16 cellular contexts compared by ENCODE assay signal in genomic region chr1:109719337-109719837, GRCh38. TPM values are rescaled to one million over a fixed set of nuclear protein-coding genes. Genes with fewer than 3 reads are reported as not detected.
DNase-seq lines count a peak whose midpoint lies in the region; ATAC-seq and TF ChIP-seq lines count a peak whose summit lies in the region.
"Had no signal": no experiment of that assay in that cellular context is flagged by ENCODE, and none has a peak within 500 bp of the region (broad histone marks: within the 10 kb centered on the region; RNA-seq: fewer than 3 reads in every experiment).

No MANE protein-coding gene starts in this region.

- no peak for TF ChIP-seq CTCF in OCI-LY3 (IDR thresholded peaks at IDR 0.05; ENCODE audit: low read depth, low read length)
- no peak for TF ChIP-seq CTCF in esophagus muscularis mucosa (IDR thresholded peaks at IDR 0.05)
- no peak for TF ChIP-seq CTCF in left lung (IDR thresholded peaks at IDR 0.05)

- TF ChIP-seq POLR2A in esophagus muscularis mucosa (IDR thresholded peaks at IDR 0.05; ENCODE audit: low read depth): no peak

- DNase-seq in esophagus muscularis mucosa (ENCODE audit: extremely low spot score) (peak; percentile 64), left lung (no peak), activated gamma-delta T cell treated with Interleukin-2 at 50 U/mL for 16 hours (no peak), DMS79 (lab: John Stamatoyannopoulos, UW) (no peak)
- no peak for DNase-seq in stimulated activated naive CD4-positive, alpha-beta T cell (lab: John Stamatoyannopoulos, UW)
- DNase-seq: activated CD4-positive, CD25-positive, alpha-beta regulatory T cell treated with anti-CD3 and anti-CD28 coated beads, Interleukin-2, amount 50 U/mL, for 72 hours; activated naive CD4-positive, alpha-beta T cell treated with anti-CD3 and anti-CD28 coated beads, Interleukin-2, amount 50 U/mL, for 16 hours; endodermal cell; NCI-H187 treated with DMSO at 0.1 percent for 48 hours; stimulated activated CD4-positive, alpha-beta T cell treated with anti-CD3 and anti-CD28 coated beads, Interleukin-15, amount 100 ng/mL, for 24 hours had no signal

- H3K79me2 ChIP-seq in ACC112 (ENCODE audit: control insufficient read depth, insufficient read depth, low read length, unreplicated experiment) (no peaks in the 10 kb centered on the region), OCI-LY3 (ENCODE audit: low read length) (no peaks in the 10 kb centered on the region)

- H3K4me2 ChIP-seq in OCI-LY3 (ENCODE audit: low read length): peak overlapping the region; percentile 52
- H3K4me2 ChIP-seq: BLaER1, GM23338 had no signal

- no peaks in the 10 kb centered on the region for H3K9me3 ChIP-seq in OCI-LY3 (ENCODE audit: insufficient read depth, low read length)
- H3K9me3 ChIP-seq in esophagus muscularis mucosa: no peaks in the 10 kb centered on the region
- no peaks in the 10 kb centered on the region for H3K9me3 ChIP-seq in left lung
- H3K9me3 ChIP-seq: BLaER1 had no signal

- 73% methylated on average over 5 of the region's 5 CpGs for WGBS in esophagus muscularis mucosa

- H3K36me3 ChIP-seq in ACC112 (ENCODE audit: insufficient read depth, low read length) (no peaks in the 10 kb centered on the region), OCI-LY3 (replicated peaks; ENCODE audit: low read depth, low read length) (no peaks in the 10 kb centered on the region), esophagus muscularis mucosa (no peaks in the 10 kb centered on the region), left lung (no peaks in the 10 kb centered on the region)
- H3K36me3 ChIP-seq: BLaER1 had no signal

- TF ChIP-seq EP300 in esophagus muscularis mucosa (IDR thresholded peaks at IDR 0.05): no peak

- no peak overlapping the region for H3K9ac ChIP-seq in OCI-LY3 (ENCODE audit: low read length)
- H3K9ac ChIP-seq: BLaER1 had no signal

- H3K27ac ChIP-seq in ACC112 (ENCODE audit: low read depth, low read length) (peak overlapping the region; percentile 58), OCI-LY3 (ENCODE audit: low read length) (no peak overlapping the region), esophagus muscularis mucosa (replicated peaks in 1 of 4) (no peak overlapping the region), left lung (no peak overlapping the region)
- H3K27ac ChIP-seq: BLaER1, HL-60 had no signal

- ATAC-seq in GM18870 (IDR thresholded peaks at IDR 0.05; ENCODE audit: unreplicated experiment): peak; percentile 63
- no peak for ATAC-seq in left lung

- no peaks in the 10 kb centered on the region for H4K20me1 ChIP-seq in OCI-LY3 (ENCODE audit: insufficient read depth, low read length)
- H4K20me1 ChIP-seq: BLaER1 had no signal

- H3K4me3 ChIP-seq in ACC112 (ENCODE audit: low read depth, low read length) (peak overlapping the region; percentile 29; the same call in 1 of the 2 replicates), OCI-LY3 (ENCODE audit: low read length) (0 out of 2 replicates have a peak overlapping the region, but pooled peaks have one; percentile 18), esophagus muscularis mucosa (no peak overlapping the region), left lung (no peak overlapping the region)
- H3K4me3 ChIP-seq: BLaER1, GM23338 had no signal

- H2AFZ ChIP-seq in ACC112 (ENCODE audit: low read length, unreplicated experiment) (peak overlapping the region; percentile 25), OCI-LY3 (ENCODE audit: low read depth, low read length) (0 out of 2 replicates have a peak overlapping the region, but pooled peaks have one; percentile 33)
- H2AFZ ChIP-seq: GM23338 had no signal

- intact Hi-C loops in esophagus muscularis mucosa (cut with DNase I): no loop called here
- intact Hi-C loops in left lung (cut with DNase I): loop anchor here in 1 of 2 donors (5.0 kb wide), 1 partner anchor 47 kb away; no protein-coding TSS in a partner anchor

- H3K4me1 ChIP-seq in ACC112 (ENCODE audit: control insufficient read depth, insufficient read depth, low read length, unreplicated experiment) (peaks cover 11% of the 10 kb centered on the region), OCI-LY3 (ENCODE audit: low read length) (peaks cover 24% of the 10 kb centered on the region), esophagus muscularis mucosa (peaks cover 0 to 17% (median 8%) of the 10 kb centered on the region in 4 donors), left lung (no peaks in the 10 kb centered on the region)
- H3K4me1 ChIP-seq: BLaER1 had no signal

- H3K27me3 ChIP-seq in ACC112 (ENCODE audit: insufficient read depth, low read length) (no peaks in the 10 kb centered on the region), OCI-LY3 (ENCODE audit: low read depth, low read length) (no peaks in the 10 kb centered on the region), esophagus muscularis mucosa (no peaks in the 10 kb centered on the region), left lung (no peaks in the 10 kb centered on the region)
- H3K27me3 ChIP-seq: BLaER1 had no signal

RNA-seq across cellular contexts. Expression of gene GSTM5, which starts 7.3 kb away (rescaled TPM):
- total RNA-seq in esophagus muscularis mucosa: 1 to 10 TPM; 4.2 to 7.6 (median 6.0) TPM
- 10 to 100 TPM in 1 of 2 donors, 1 to 10 TPM in 1; 8.4 to 11.6 TPM for total RNA-seq in left lung

RNA-seq across cellular contexts. Expression of gene GSTM3, which starts 21.5 kb away (rescaled TPM):
- total RNA-seq in esophagus muscularis mucosa: 100 to 1,000 TPM in 1 of 4 donors, 10 to 100 TPM in 3; 64.6 to 111 (median 76.9) TPM
- total RNA-seq in left lung: 10 to 100 TPM; 13.8 to 30.9 TPM

RNA-seq across cellular contexts. Expression of gene GSTM1, which starts 31.8 kb away (rescaled TPM):
- total RNA-seq in esophagus muscularis mucosa (10 to 100 TPM in 1 of 4 donors, not detected in 3; 23.1 TPM), left lung (10 to 100 TPM in 1 of 2 donors, not detected in 1; 24.9 TPM)
- total RNA-seq: GM23338 had no signal

RNA-seq across cellular contexts. Expression of gene EPS8L3, which starts 44.3 kb away (rescaled TPM):
- total RNA-seq in esophagus muscularis mucosa (under 1 TPM in 1 of 4 donors, not detected in 3; 0.52 TPM), left lung (not detected)
- total RNA-seq: endodermal cell, GM23338 had no signal

RNA-seq across cellular contexts. Expression of gene GSTM2, which starts 51.5 kb away (rescaled TPM):
- total RNA-seq in esophagus muscularis mucosa (10 to 100 TPM; 19.9 to 59.0 (median 39.3) TPM), left lung (10 to 100 TPM; 25.4 to 28.3 TPM)

Comparison
In these comparisons a context has a peak if more than half of its experiments do, and no peak if none do; other contexts are left out.
1. H3K4me3 ChIP-seq: peak in ACC112 (single experiment) and OCI-LY3 (single experiment); none in esophagus muscularis mucosa (0 of 4) and left lung (0 of 2).